ENCODE assay signal across 6 cellular contexts in genomic region chr19:42788733-42789132, GRCh38. TPM values are rescaled to one million over a fixed set of nuclear protein-coding genes. Genes with fewer than 3 reads are reported as not detected.
"Had no signal": no experiment of that assay in that cellular context is flagged by ENCODE, and none has a peak within 500 bp of the region (broad histone marks: within the 10 kb centered on the region; RNA-seq: fewer than 3 reads in every experiment).

No MANE protein-coding gene starts in this region.

RNA-seq across cellular contexts. Expression of gene PSG8, which starts 23.3 kb away (rescaled TPM):
- total RNA-seq: H4, H7, HepG2, K562 had no signal
- polyA plus RNA-seq: HepG2, K562 had no signal

RNA-seq across cellular contexts. Expression of gene PSG3, which starts 48.5 kb away (rescaled TPM):
- total RNA-seq: H7, HepG2, HFFc6, HT1080, K562 had no signal
- polyA plus RNA-seq: K562 had no signal
